In genomic region chr1:48661726-48662483, GRCh38 we compare ENCODE assay signal across 17 cellular contexts.
DNase-seq lines count a peak whose midpoint lies in the region; ATAC-seq and TF ChIP-seq lines count a peak whose summit lies in the region.
"Had no signal": no experiment of that assay in that cellular context is flagged by ENCODE, and none has a peak within 500 bp of the region (broad histone marks: within the 10 kb centered on the region; RNA-seq: fewer than 3 reads in every experiment).

No MANE protein-coding gene starts in this region.

- peak; percentile 52 for DNase-seq in LNCaP clone FGC (ENCODE audit: low read depth)
- DNase-seq in NCI-H1436 treated with DMSO at 0.1 percent for 48 hours (lab: John Stamatoyannopoulos, UW) = peak; percentile 63
- DNase-seq in NCI-H446 treated with DMSO at 0.1 percent for 48 hours (lab: John Stamatoyannopoulos, UW) = peak; percentile 46
- DNase-seq in SKM-1 treated with dmso at 0.1 percent for 144 hours (lab: John Stamatoyannopoulos, UW; ENCODE audit: unreplicated experiment) = peak; percentile 61
- no peak for DNase-seq in Calu3
- DNase-seq in chondrocyte (ENCODE audit: low spot score) = no peak
- no peak for DNase-seq in COLO829 (ENCODE audit: low spot score)
- DNase-seq: activated CD4-positive, alpha-beta T cell treated with anti-CD3 and anti-CD28 coated beads, Interleukin-2, amount 50 U/mL, for 48 hours; activated naive CD4-positive, alpha-beta T cell treated with Interleukin-2 at 50 U/mL for 16 hours; anterior cingulate cortex; central memory CD4-positive, alpha-beta T cell; stimulated activated CD4-positive, alpha-beta T cell treated with anti-CD3 and anti-CD28 coated beads, Interleukin-4, amount 100 ng/mL, for 4 hours had no signal

- H3K27ac Mint-ChIP-seq in Calu3 (ENCODE audit: unreplicated experiment) = no peak overlapping the region
- H3K27ac Mint-ChIP-seq in chondrocyte (ENCODE audit: unreplicated experiment) = no peak overlapping the region
- H3K27ac Mint-ChIP-seq: GM23338 had no signal

- H3K9me3 Mint-ChIP-seq in Calu3 (ENCODE audit: low read depth, unreplicated experiment) (no peaks in the 10 kb centered on the region), chondrocyte (ENCODE audit: low read depth) (no peaks in the 10 kb centered on the region)
- H3K9me3 Mint-ChIP-seq: GM23338 had no signal

- ATAC-seq in HG02970 (IDR thresholded peaks at IDR 0.05; ENCODE audit: low FRiP score, unreplicated experiment) = no peak
- ATAC-seq: esophagus mucosa, GM23338 had no signal

- BruUV-seq in Calu3 (replicated peaks; lab: Mats Ljungman, UMichigan) = no TSS peak

- CTCF ChIA-PET in Calu3 (lab: Charles Lee) = no interaction called here

- no peak overlapping the region for H3K4me3 Mint-ChIP-seq in Calu3 (ENCODE audit: low read depth, unreplicated experiment)
- no peak overlapping the region for H3K4me3 Mint-ChIP-seq in chondrocyte (ENCODE audit: unreplicated experiment)
- H3K4me3 Mint-ChIP-seq: GM23338 had no signal

- no peak for TF ChIP-seq CTCF in LNCaP clone FGC (IDR thresholded peaks at IDR 0.05; ENCODE audit: control insufficient read depth, extremely low read depth, insufficient read depth)
- TF ChIP-seq CTCF in Calu3 (IDR thresholded peaks at IDR 0.05; ENCODE audit: unreplicated experiment) = no peak
- no peak for TF ChIP-seq CTCF in chondrocyte (IDR thresholded peaks at IDR 0.05)

- H3K36me3 Mint-ChIP-seq in Calu3 (ENCODE audit: insufficient read depth, unreplicated experiment) = no peaks in the 10 kb centered on the region
- no peaks in the 10 kb centered on the region for H3K36me3 Mint-ChIP-seq in chondrocyte (ENCODE audit: low read depth)

- H3K27me3 Mint-ChIP-seq in Calu3 (ENCODE audit: unreplicated experiment) = peaks cover 57% of the 10 kb centered on the region
- H3K27me3 Mint-ChIP-seq in chondrocyte (ENCODE audit: low read depth) = peaks cover 27% of the 10 kb centered on the region

- H3K4me3 ChIP-seq in LNCaP clone FGC (ENCODE audit: low read depth, low read length) = no peak overlapping the region
- H3K4me3 ChIP-seq: GM23338, prostate gland, smooth muscle cell had no signal

- intact Hi-C loops in Calu3 (cut with micrococcal nuclease; ENCODE audit: unreplicated experiment) = no loop called here

- H3K4me1 Mint-ChIP-seq in Calu3 (ENCODE audit: low read depth, unreplicated experiment) (no peaks in the 10 kb centered on the region), chondrocyte (ENCODE audit: low read depth) (no peaks in the 10 kb centered on the region)

Comparison
In these comparisons a context has a peak if more than half of its experiments do, and no peak if none do; other contexts are left out.
1. DNase-seq: peak in LNCaP clone FGC (single experiment), NCI-H1436 treated with DMSO at 0.1 percent for 48 hours (single experiment), NCI-H446 treated with DMSO at 0.1 percent for 48 hours (single experiment) and SKM-1 treated with dmso at 0.1 percent for 144 hours (single experiment); none in Calu3 (single experiment), chondrocyte (single experiment) and COLO829 (single experiment).